Comparison of ENCODE assay signal across 15 cellular contexts in the genomic region with DNA sequence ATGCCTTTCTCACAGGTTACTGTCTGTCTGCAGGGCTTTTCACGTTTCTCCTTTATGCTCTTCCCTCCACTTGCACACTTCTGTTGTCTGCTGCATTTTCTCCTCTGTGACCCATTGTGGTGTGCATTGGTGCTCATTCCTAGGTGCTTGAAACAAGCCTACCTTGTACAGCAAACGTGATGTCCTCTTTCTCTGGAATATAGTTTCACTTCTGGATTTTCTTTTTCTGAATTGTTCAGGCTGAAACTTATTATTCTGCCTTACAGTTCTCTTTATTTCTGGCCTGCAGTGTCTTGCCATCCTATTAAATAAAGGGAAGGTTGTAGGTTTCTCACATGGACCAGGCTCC.
"Had no signal": no experiment of that assay in that cellular context is flagged by ENCODE, and none has a peak within 500 bp of the region (broad histone marks: within the 10 kb centered on the region; RNA-seq: fewer than 3 reads in every experiment).

No MANE protein-coding gene starts in this region.

- H3K27ac ChIP-seq: colonic mucosa, foreskin keratinocyte, tibial artery had no signal

- H3K9me3 ChIP-seq: colonic mucosa, mucosa of descending colon, tibial artery had no signal

- ATAC-seq: activated T-cell treated with anti-CD3 and anti-CD28 coated beads, Interleukin-2, amount 50 U/mL, for 72 hours; foreskin keratinocyte; left cardiac atrium; mucosa of descending colon had no signal

- FAIRE-seq: astrocyte, endothelial cell of umbilical vein had no signal

- H3K4me3 ChIP-seq: colonic mucosa, mucosa of descending colon, tibial artery had no signal

- H3K4me1 ChIP-seq: colonic mucosa, foreskin keratinocyte had no signal

- H3K36me3 ChIP-seq: colonic mucosa had no signal

- DNase-seq: activated CD4-positive, alpha-beta T cell treated with anti-CD3 and anti-CD28 coated beads for 1 hour; activated CD4-positive, alpha-beta T cell treated with anti-CD3 and anti-CD28 coated beads, Interleukin-2, amount 50 U/mL, for 48 hours; activated gamma-delta T cell treated with Interleukin-2 at 50 U/mL for 16 hours; activated T-cell treated with anti-CD3 and anti-CD28 coated beads, Interleukin-2, amount 50 U/mL, for 72 hours; colonic mucosa; foreskin keratinocyte; head of caudate nucleus; left cardiac atrium; mucosa of descending colon; nephron progenitor cell; stimulated activated CD4-positive, alpha-beta T cell treated with anti-CD3 and anti-CD28 coated beads, Interleukin-4, amount 100 ng/mL, for 4 hours; tibial artery had no signal

- H3K4me1 Mint-ChIP-seq: nephron progenitor cell had no signal

- H3K27me3 ChIP-seq: colonic mucosa, foreskin keratinocyte, tibial artery had no signal

- H3K9me3 Mint-ChIP-seq: activated T-cell treated with anti-CD3 and anti-CD28 coated beads, Interleukin-2, amount 50 U/mL, for 72 hours; nephron progenitor cell; T-helper 2 cell treated with Interferon-gamma antibody and Interleukin-4, amounts not matched to agents 5 μg/mL and 100 μg/mL, for 36 hours had no signal

- H3K27ac Mint-ChIP-seq: activated T-cell treated with anti-CD3 and anti-CD28 coated beads, Interleukin-2, amount 50 U/mL, for 72 hours; nephron progenitor cell; T-helper 2 cell treated with Interferon-gamma antibody and Interleukin-4, amounts not matched to agents 5 μg/mL and 100 μg/mL, for 36 hours had no signal

- H3K4me3 Mint-ChIP-seq: activated T-cell treated with anti-CD3 and anti-CD28 coated beads, Interleukin-2, amount 50 U/mL, for 72 hours; nephron progenitor cell; T-helper 2 cell treated with Interferon-gamma antibody and Interleukin-4, amounts not matched to agents 5 μg/mL and 100 μg/mL, for 36 hours had no signal
